19 cellular contexts compared by ENCODE assay signal in the genomic region with DNA sequence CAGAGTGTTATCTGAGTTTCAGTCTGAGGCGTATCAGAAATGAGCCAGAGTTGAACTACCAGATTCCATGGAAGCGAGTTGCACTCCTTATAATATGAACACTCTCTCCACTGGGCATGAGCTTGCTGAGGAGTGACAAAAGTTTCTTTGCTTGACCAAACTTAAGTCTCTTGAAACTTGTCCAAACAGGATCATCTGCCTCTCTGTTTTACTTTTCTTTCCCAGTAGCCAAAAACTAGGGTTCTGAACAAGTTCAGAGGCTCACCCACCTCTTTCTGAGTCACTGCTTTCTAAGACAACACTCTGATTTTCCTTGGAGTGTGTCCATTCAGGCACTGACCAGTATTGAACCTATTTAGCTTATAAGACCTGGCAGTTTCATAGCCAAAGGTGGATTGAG.
DNase-seq lines count a peak whose midpoint lies in the region; FAIRE-seq and TF ChIP-seq lines count a peak whose summit lies in the region.
"Had no signal": no experiment of that assay in that cellular context is flagged by ENCODE, and none has a peak within 500 bp of the region (broad histone marks: within the 10 kb centered on the region; RNA-seq: fewer than 3 reads in every experiment).

No MANE protein-coding gene starts in this region.

- no peak overlapping the region for H3K14ac ChIP-seq in H1 (ENCODE audit: insufficient read length)

- no peaks in the 10 kb centered on the region for H4K20me1 ChIP-seq in H1 (replicated peaks in 1 of 2; ENCODE audit: control insufficient read depth in 1 of 2, insufficient read depth in 2 of 2, low read length in 2 of 2)

- no peak overlapping the region for H2BK15ac ChIP-seq in H1 (ENCODE audit: low read length)

- no peak for TF ChIP-seq CTCF in H1 (IDR thresholded peaks at IDR 0.05; ENCODE audit: control extremely low read depth in 1 of 3, insufficient read depth in 1 of 3, low read depth in 1 of 3, low read length in 3 of 3)

- no peak for TF ChIP-seq EP300 in H1 (IDR thresholded peaks at IDR 0.05; ENCODE audit: borderline replicate concordance in 1 of 2, low read depth in 2 of 2, low read length in 2 of 2)

- H3K4me1 ChIP-seq in H1 (replicated peaks in 1 of 4; ENCODE audit: control insufficient read depth in 3 of 4, insufficient read depth in 4 of 4, low read length in 3 of 4) = no peaks in the 10 kb centered on the region
- H3K4me1 ChIP-seq: Peyer's patch had no signal

- POLR2A ChIA-PET in H1 (lab: Charles Lee; ENCODE audit: partially characterized antibody) = no interaction called here

- no peaks in the 10 kb centered on the region for H3K36me3 ChIP-seq in MG63
- H3K36me3 ChIP-seq in H1 (ENCODE audit: control insufficient read depth in 2 of 4, insufficient read depth in 4 of 4, low read length in 3 of 4) = no peaks in the 10 kb centered on the region
- H3K36me3 ChIP-seq in H7 (replicated peaks; ENCODE audit: control insufficient read depth, insufficient read depth, low read length) = no peaks in the 10 kb centered on the region
- H3K36me3 ChIP-seq: Peyer's patch had no signal

- H3K4me2 ChIP-seq in H1 (ENCODE audit: insufficient read depth in 1 of 2, low read depth in 2 of 2, low read length in 2 of 2) = no peak overlapping the region

- no peak overlapping the region for H3K23ac ChIP-seq in H1 (ENCODE audit: insufficient read length)

- no peak overlapping the region for H3K56ac ChIP-seq in H1 (replicated peaks; ENCODE audit: insufficient read length, low read depth, low read length)

- no peaks in the 10 kb centered on the region for H3K79me1 ChIP-seq in H1 (ENCODE audit: low read depth, low read length)

- no peak overlapping the region for H2BK20ac ChIP-seq in H1 (ENCODE audit: low read length)

- H3K4ac ChIP-seq in H1 (replicated peaks; ENCODE audit: insufficient read length, low read depth, low read length) = no peak overlapping the region

- no peak overlapping the region for H3K18ac ChIP-seq in H1 (ENCODE audit: extremely low read depth, low read length)

- no peaks in the 10 kb centered on the region for H3K79me2 ChIP-seq in H1 (ENCODE audit: control insufficient read depth in 1 of 2, insufficient read depth in 2 of 2, low read length in 2 of 2)

- no peak overlapping the region for H2AK5ac ChIP-seq in H1 (ENCODE audit: low read depth, low read length)

- 0 out of 2 replicates have a peak overlapping the region, but pooled peaks have one; percentile 6 for H2AFZ ChIP-seq in H1 (ENCODE audit: low read length)

- TF ChIP-seq RAD21 in H1 (IDR thresholded peaks at IDR 0.05 in 1 of 2, conservative IDR thresholded peaks at IDR 0.05 in 1 of 2; ENCODE audit: low read depth in 2 of 2, low read length in 2 of 2) = no peak

- no peaks in the 10 kb centered on the region for H3K9me3 ChIP-seq in MG63
- no peaks in the 10 kb centered on the region for H3K9me3 ChIP-seq in H1 (ENCODE audit: insufficient read depth in 2 of 2, low read depth in 1 of 2, low read length in 1 of 2)
- H3K9me3 ChIP-seq: Peyer's patch had no signal

- DNase-seq in ACHN (peak; percentile 32), MG63 (peak; percentile 22), H1 (ENCODE audit: low read depth in 1 of 2, low spot score in 2 of 2) (no peak), medulla oblongata (ENCODE audit: extremely low spot score) (peak; percentile 2), H7 (no peak), NOMO-1 treated with dmso at 0.1 percent for 144 hours (lab: John Stamatoyannopoulos, UW; ENCODE audit: unreplicated experiment) (no peak), NCI-H774 (lab: John Stamatoyannopoulos, UW) (no peak), NCI-H1694 (lab: John Stamatoyannopoulos, UW) (no peak)
- DNase-seq: activated CD4-positive, CD25-positive, alpha-beta regulatory T cell treated with anti-CD3 and anti-CD28 coated beads, Interleukin-2, amount 50 U/mL, for 72 hours; activated CD8-positive, alpha-beta memory T cell treated with anti-CD3 and anti-CD28 coated beads, Interleukin-2, amount 50 U/mL, for 4 hours; activated naive CD4-positive, alpha-beta T cell treated with anti-CD3 and anti-CD28 coated beads, Interleukin-2, amount 50 U/mL, for 16 hours; Calu3; NCI-H146; NCI-H526; Peyer's patch; small intestine; stimulated activated naive CD8-positive, alpha-beta T cell treated with anti-CD3 and anti-CD28 coated beads, Interleukin-15, Interleukin-2, amounts not matched to agents 100 U/mL and 50 U/mL, for 24 hours had no signal

- H2BK5ac ChIP-seq in H1 (ENCODE audit: low read depth, low read length) = no peak overlapping the region

- H3K4me3 ChIP-seq in MG63 (no peak overlapping the region), H1 (ENCODE audit: extremely low read depth in 1 of 4, insufficient read depth in 2 of 4, low read depth in 3 of 4, low read length in 4 of 4) (no peak overlapping the region), H7 (ENCODE audit: insufficient read depth, low read depth, low read length) (no peak overlapping the region)
- H3K4me3 ChIP-seq: lung, Peyer's patch had no signal

- H3K27me3 ChIP-seq in MG63 (no peaks in the 10 kb centered on the region), H1 (replicated peaks in 1 of 4; ENCODE audit: control insufficient read depth in 3 of 4, extremely low read depth in 1 of 4, insufficient read depth in 3 of 4, low read length in 3 of 4) (no peaks in the 10 kb centered on the region), H7 (ENCODE audit: control insufficient read depth, insufficient read depth, low read length) (no peaks in the 10 kb centered on the region)
- H3K27me3 ChIP-seq: Peyer's patch had no signal

- CTCF ChIA-PET in H1 (lab: Charles Lee; ENCODE audit: partially characterized antibody) = interaction anchor here (0.6 to 1.3 kb wide), 5 partner anchors 10 to 546 kb away, joined by 3 to 4 read pairs (median 4); no protein-coding TSS in a partner anchor

- no peak overlapping the region for H3K9ac ChIP-seq in H1 (replicated peaks in 1 of 4; ENCODE audit: extremely low read depth in 1 of 4, low read depth in 3 of 4, low read length in 3 of 4)

- H3K27ac ChIP-seq in H1 (ENCODE audit: low read depth, low read length) = no peak overlapping the region
- H3K27ac ChIP-seq: Peyer's patch had no signal

- H3K23me2 ChIP-seq in H1 (ENCODE audit: low read depth, low read length) = no peaks in the 10 kb centered on the region

- H2BK120ac ChIP-seq in H1 (replicated peaks; ENCODE audit: low read depth, low read length) = no peak overlapping the region

- in situ Hi-C loops in ACHN (cut with HindIII; ENCODE audit: low pct_ligation_motif_present, low pct_unique_long_range_greater_than_20kb, low sequenced_read_pairs) = no loop called here

- no peak overlapping the region for H2BK12ac ChIP-seq in H1 (ENCODE audit: low read depth, low read length)

- no peak overlapping the region for H4K8ac ChIP-seq in H1 (ENCODE audit: extremely low read depth, insufficient read depth, low read length)

- FAIRE-seq in H1 (lab: Jason Lieb, UNC) = no peak
- FAIRE-seq: endothelial cell of umbilical vein, small intestine had no signal

- H4K5ac ChIP-seq in H1 (ENCODE audit: insufficient read length, low read depth, low read length) = no peak overlapping the region

- WGBS in H1 (ENCODE audit: extremely low coverage in 1 of 2, insufficient coverage in 1 of 2, insufficient read length in 1 of 2, insufficient replicate concordance in 2 of 2, low coverage in 1 of 2, low lambda C conversion rate in 2 of 2, missing lambda C conversion rate in 1 of 2), 2 experiments = 92% methylated on average over 2 of the region's 2 CpGs; no CpG with 5 or more reads in 1 of the 2 experiments

- no peak overlapping the region for H4K91ac ChIP-seq in H1 (replicated peaks; ENCODE audit: insufficient read length, low read length)

- no peak for TF ChIP-seq POLR2A in H1 (IDR thresholded peaks at IDR 0.05; ENCODE audit: control extremely low read depth in 1 of 2, low read depth in 2 of 2, low read length in 2 of 2)

TF ChIP-seq in H1, 55 proteins besides CTCF, POLR2A, EP300 and RAD21 (continues in another document):
- TF ChIP-seq JUN (IDR thresholded peaks at IDR 0.05; ENCODE audit: low read depth, low read length) = no peak

Comparison
In these comparisons a context has a peak if more than half of its experiments do, and no peak if none do; other contexts are left out.
1. DNase-seq: peak in ACHN (single experiment), MG63 (single experiment) and medulla oblongata (single experiment); none in H1 (0 of 2), H7 (single experiment), NOMO-1 treated with dmso at 0.1 percent for 144 hours (single experiment), NCI-H774 (single experiment) and NCI-H1694 (single experiment).